Comparison of ENCODE assay signal across 8 cellular contexts in the genomic region with DNA sequence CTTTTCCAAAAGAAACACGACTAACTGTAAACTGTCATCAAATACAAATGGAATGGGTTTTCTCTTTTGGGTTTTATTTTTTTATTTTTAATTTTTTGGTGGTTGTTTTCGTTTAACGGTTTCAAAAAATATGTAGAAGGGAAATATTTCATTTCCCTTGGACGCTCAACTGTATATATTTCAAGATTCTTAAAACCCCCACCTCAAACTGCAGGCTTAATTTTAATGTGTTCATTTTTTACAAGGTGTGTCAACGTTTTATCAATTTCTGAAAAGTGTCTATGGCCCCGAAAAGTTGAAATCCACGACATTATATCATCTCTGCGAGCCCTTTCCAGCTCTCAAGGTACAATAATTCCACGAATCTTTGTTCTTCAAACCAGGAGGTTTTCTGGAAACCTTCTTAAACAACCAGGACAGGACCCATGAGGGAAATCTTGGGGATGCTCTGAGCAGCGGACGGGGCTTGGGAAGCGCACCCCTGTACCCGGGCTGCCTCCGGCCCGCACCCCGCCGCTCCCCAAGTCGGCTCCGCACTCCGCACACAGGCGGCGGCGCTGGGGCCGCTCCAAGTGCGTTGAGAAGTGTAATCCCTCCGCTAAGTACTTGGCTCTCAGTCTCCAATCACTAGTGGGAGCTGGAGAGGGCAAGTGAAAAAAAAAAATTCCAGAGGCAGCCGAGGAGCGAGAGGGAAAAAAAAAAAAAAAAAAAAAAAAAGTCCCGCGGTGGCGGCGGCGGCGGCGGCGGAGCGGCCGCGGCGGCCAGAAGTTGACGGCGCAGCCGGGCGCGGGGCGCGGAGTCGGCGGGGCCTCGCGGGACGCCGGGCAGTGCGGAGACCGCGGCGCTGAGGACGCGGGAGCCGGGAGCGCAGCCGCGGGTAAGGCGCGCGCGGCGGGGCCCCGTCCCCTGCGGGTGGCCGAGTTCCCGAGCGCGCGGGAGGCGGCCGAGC. TPM values are rescaled to one million over a fixed set of nuclear protein-coding genes. Genes with fewer than 3 reads are reported as not detected.
A peak's percentile ranks its signal among the peaks of the same experiment; 100 is the strongest.
DNase-seq lines count a peak whose midpoint lies in the region; FAIRE-seq and TF ChIP-seq lines count a peak whose summit lies in the region.

A gene (plus strand): TSS at position 764 of the 949 bp plus-strand sequence. CDS start 346,470 bp downstream, outside the sequence.

- WGBS in smooth muscle cell (ENCODE audit: low lambda C conversion rate), result 5% methylated on average over 57 of the region's 77 CpGs

- H3K4me2 ChIP-seq in keratinocyte (ENCODE audit: control insufficient read depth, extremely low read depth, insufficient read depth, low read depth, low read length) (peak within 1 kb of the TSS; percentile 86), smooth muscle cell (peak within 1 kb of the TSS; percentile 94)

- H3K4me3 ChIP-seq in cardiac fibroblast (replicated peaks in 1 of 2; ENCODE audit: low read depth in 2 of 2, low read length in 2 of 2) (peak within 1 kb of the TSS; percentile 43 to 59), keratinocyte (ENCODE audit: control insufficient read depth in 2 of 3, extremely low read depth in 1 of 3, insufficient read depth in 2 of 3, low read depth in 1 of 3, low read length in 3 of 3) (peak within 1 kb of the TSS; percentile 49 to 72 (median 70)), smooth muscle cell (peak within 1 kb of the TSS; percentile 59)

- FAIRE-seq in keratinocyte (lab: Jason Lieb, UNC), result no peak
- FAIRE-seq in GM12891 (lab: Jason Lieb, UNC), result no peak

- peak within 1 kb of the TSS; percentile 77 for H3K9ac ChIP-seq in ES-I3 (ENCODE audit: low read depth, low read length)
- peak within 1 kb of the TSS; percentile 61 for H3K9ac ChIP-seq in keratinocyte (ENCODE audit: control insufficient read depth, extremely low read depth, insufficient read depth, low read length)
- no peak within 1 kb of the TSS for H3K9ac ChIP-seq in smooth muscle cell (ENCODE audit: low read depth)

- H3K27ac ChIP-seq in keratinocyte (ENCODE audit: control insufficient read depth, insufficient read depth, low read length) (no peak within 1 kb of the TSS), smooth muscle cell (ENCODE audit: low read depth) (no peak within 1 kb of the TSS)

- peak within 1 kb of the TSS; percentile 59 for H2AFZ ChIP-seq in keratinocyte (ENCODE audit: control insufficient read depth, low read length)
- H2AFZ ChIP-seq in smooth muscle cell (ENCODE audit: low read depth), result peak within 1 kb of the TSS; percentile 75

- DNase-seq in M059J (ENCODE audit: low read depth), result peak; percentile 12
- peak; percentile 69 to 77 for DNase-seq in cardiac fibroblast (ENCODE audit: low read depth in 2 of 2)
- no peak for DNase-seq in keratinocyte (ENCODE audit: low read depth, low spot score)
- DNase-seq in smooth muscle cell (lab: John Stamatoyannopoulos, UW; ENCODE audit: unreplicated experiment), result no peak
- no peak for DNase-seq in GM12891 (ENCODE audit: insufficient read length, low spot score)
- no peak for DNase-seq in NCI-H128 (lab: John Stamatoyannopoulos, UW; ENCODE audit: unreplicated experiment)
- no peak for DNase-seq in ureter (ENCODE audit: low spot score)

- H3K9me1 ChIP-seq in keratinocyte (ENCODE audit: control insufficient read depth, extremely low read depth, insufficient read depth, low read length), result no peaks in the 10 kb centered on the region

- dilution Hi-C loops in keratinocyte (cut with MboI; ENCODE audit: extremely low pct_ligation_motif_present, low sequenced_read_pairs), result loop anchor here (25.0 kb wide), 1 partner anchor 355 kb away; no protein-coding TSS in a partner anchor

- H3K9me3 ChIP-seq in ES-I3 (ENCODE audit: control insufficient read depth, insufficient read depth, low read length) (no peaks in the 10 kb centered on the region), keratinocyte (ENCODE audit: control insufficient read depth, low read depth, low read length) (no peaks in the 10 kb centered on the region), smooth muscle cell (replicated peaks; ENCODE audit: low read depth) (no peaks in the 10 kb centered on the region)

- no peaks in the 10 kb centered on the region for H3K36me3 ChIP-seq in ES-I3 (ENCODE audit: insufficient read depth, low read length)
- H3K36me3 ChIP-seq in keratinocyte (ENCODE audit: control insufficient read depth in 2 of 2, extremely low read depth in 1 of 2, insufficient read depth in 2 of 2, low read length in 2 of 2), result no peaks in the 10 kb centered on the region
- no peaks in the 10 kb centered on the region for H3K36me3 ChIP-seq in smooth muscle cell (ENCODE audit: low read depth)

- TF ChIP-seq POLR2A in GM12891 (IDR thresholded peaks at IDR 0.05; ENCODE audit: low read depth, low read length), result no peak

- no peaks in the 10 kb centered on the region for H3F3A ChIP-seq in smooth muscle cell (ENCODE audit: low read depth)

- H3K79me2 ChIP-seq in keratinocyte (ENCODE audit: control insufficient read depth, insufficient read depth, low read length) (no peaks in the 10 kb centered on the region), smooth muscle cell (ENCODE audit: low read depth) (no peaks in the 10 kb centered on the region)

- H3K27me3 ChIP-seq in keratinocyte (ENCODE audit: control insufficient read depth, extremely low read depth, insufficient read depth, low read length) (peaks cover 7% of the 10 kb centered on the region), smooth muscle cell (ENCODE audit: low read depth) (peaks cover 87% of the 10 kb centered on the region)

- H3K4me1 ChIP-seq in ES-I3 (ENCODE audit: insufficient read depth, low read length) (no peaks in the 10 kb centered on the region), keratinocyte (ENCODE audit: control insufficient read depth, extremely low read depth, insufficient read depth, low read length) (peaks cover 3% of the 10 kb centered on the region), smooth muscle cell (ENCODE audit: low read depth) (peaks cover 6% of the 10 kb centered on the region)

- H4K20me1 ChIP-seq in keratinocyte (ENCODE audit: control insufficient read depth, extremely low read depth, insufficient read depth, low read length) (no peaks in the 10 kb centered on the region), smooth muscle cell (ENCODE audit: low read depth) (no peaks in the 10 kb centered on the region)

- no peak for TF ChIP-seq CTCF in cardiac fibroblast (IDR thresholded peaks at IDR 0.05; ENCODE audit: low read depth, low read length)
- peak in 2 of 3 experiments; percentile 19 to 22 for TF ChIP-seq CTCF in keratinocyte (optimal IDR thresholded peaks at IDR 0.05 in 1 of 3, IDR thresholded peaks at IDR 0.05 in 1 of 3, conservative IDR thresholded peaks at IDR 0.05 in 1 of 3; ENCODE audit: extremely low read depth in 1 of 3, insufficient read depth in 2 of 3, low read length in 3 of 3)
- no peak for TF ChIP-seq CTCF in smooth muscle cell (IDR thresholded peaks at IDR 0.05; ENCODE audit: borderline replicate concordance, insufficient read depth, poor library complexity, severe bottlenecking)

TF ChIP-seq in GM12891, 5 proteins besides CTCF, POLR2A, EP300 and RAD21:
- TF ChIP-seq PAX5 (IDR thresholded peaks at IDR 0.05; ENCODE audit: insufficient read depth, low read length, severe bottlenecking), result no peak
- no peak for TF ChIP-seq POU2F2 (IDR thresholded peaks at IDR 0.05; ENCODE audit: low read depth, low read length)
- TF ChIP-seq POLR2AphosphoS5 (IDR thresholded peaks at IDR 0.05; ENCODE audit: low read depth, low read length), result no peak
- TF ChIP-seq TAF1 (IDR thresholded peaks at IDR 0.05; ENCODE audit: low read depth, low read length), result no peak
- no peak for TF ChIP-seq SPI1 (IDR thresholded peaks at IDR 0.05; ENCODE audit: low read depth, low read length)

RNA-seq across cellular contexts. Expression of the gene that starts here (rescaled TPM):
- 0.07 TPM in 1 of 2 replicates, not detected in the other for total RNA-seq in M059J (2014; rRNA removed; shearing (Covaris generic))
- polyA plus RNA-seq in keratinocyte, result 0.86 to 1.0 TPM (median 0.89 TPM) in 3 replicates
- 0.84 TPM for polyA plus RNA-seq in keratinocyte (2011; ENCODE audit: low read depth)
- polyA plus RNA-seq in keratinocyte (2011; cell fraction: cytosol; rRNA removed), result 0.62 and 1.1 TPM in 2 replicates
- 1.4 and 2.4 TPM in 2 replicates for polyA plus RNA-seq in keratinocyte (2011; cell fraction: nucleus; rRNA removed)
- polyA plus RNA-seq in keratinocyte (2012; ENCODE audit: low replicate concordance), result 0.68 and 0.71 TPM in 2 replicates
- 0.56 to 3.4 TPM (median 1.7 TPM) in 3 replicates for polyA minus RNA-seq in keratinocyte
- polyA minus RNA-seq in keratinocyte (2011; cell fraction: cytosol; rRNA and poly(A)+ RNA removed), result 2.1 TPM
- polyA minus RNA-seq in keratinocyte (2011; cell fraction: nucleus; rRNA and poly(A)+ RNA removed), result 3.3 and 5.7 TPM in 2 replicates
- total RNA-seq in smooth muscle cell, result 0.13 and 1.2 TPM in 2 replicates
- polyA plus RNA-seq in smooth muscle cell, result 0.03 and 0.24 TPM in 2 replicates
- polyA plus RNA-seq in GM12891 (2012; ENCODE audit: low read depth, missing spikeins), result not detected
- total RNA-seq in ureter, result 5.3 TPM

Comparison
In these comparisons a context has a peak if more than half of its experiments do, and no peak if none do; other contexts are left out.
1. Peak in DNase-seq in M059J; RNA of the gene not detected or under 1 TPM.
2. DNase-seq: peak in cardiac fibroblast (2 of 2); none in keratinocyte (single experiment), smooth muscle cell (single experiment), GM12891 (single experiment), NCI-H128 (single experiment) and ureter (single experiment).
3. CTCF ChIP-seq: peak in keratinocyte (2 of 3); none in cardiac fibroblast (single experiment) and smooth muscle cell (single experiment).
4. Peak in every context shown above with its lines, with median percentiles within 50 percentile points of each other: H3K4me3 ChIP-seq.